Comparison of ENCODE assay signal across 14 cellular contexts in the genomic region with DNA sequence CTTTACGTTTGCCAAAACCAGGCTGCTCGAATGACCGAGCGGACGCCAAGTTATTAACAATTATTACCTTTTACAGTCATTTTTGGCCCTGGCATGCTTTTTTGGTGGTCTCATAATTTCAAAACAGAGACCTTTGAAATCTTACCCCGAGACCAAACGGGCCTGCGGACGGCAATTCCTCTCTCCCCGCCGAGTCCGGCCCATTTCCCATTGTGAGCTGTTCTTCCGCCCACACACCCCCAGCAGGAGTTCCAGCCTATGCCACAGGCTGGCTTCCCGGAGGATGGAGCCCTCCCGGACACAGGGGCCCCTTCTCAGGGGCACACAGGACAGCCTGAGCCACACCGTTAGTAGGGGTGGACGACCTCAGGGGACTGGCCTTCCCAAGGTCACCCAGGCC.
"Had no signal": no experiment of that assay in that cellular context is flagged by ENCODE, and none has a peak within 500 bp of the region (broad histone marks: within the 10 kb centered on the region; RNA-seq: fewer than 3 reads in every experiment).

No MANE protein-coding gene starts in this region.

- H3K27ac ChIP-seq: coronary artery, foreskin keratinocyte, lower lobe of right lung, prostate gland, right lobe of liver, upper lobe of left lung had no signal

- H3K36me3 ChIP-seq: lower lobe of right lung, prostate gland, right lobe of liver, upper lobe of left lung had no signal

- H3K4me3 ChIP-seq: coronary artery, lower lobe of right lung, prostate gland, right lobe of liver, upper lobe of left lung had no signal

- DNase-seq: activated CD4-positive, alpha-beta T cell treated with anti-CD3 and anti-CD28 coated beads, Interleukin-2, amount 50 U/mL, for 1 hour; activated naive CD4-positive, alpha-beta T cell treated with anti-CD3 and anti-CD28 coated beads for 36 hours; activated naive CD8-positive, alpha-beta T cell treated with anti-CD3 and anti-CD28 coated beads, Interleukin-2, amount 50 U/mL, for 24 hours; effector CD8-positive, alpha-beta T cell; foreskin keratinocyte; left cardiac atrium; lower lobe of right lung; nucleus accumbens; right lobe of liver; stimulated activated naive CD8-positive, alpha-beta T cell treated with anti-CD3 and anti-CD28 coated beads, Interleukin-15, amount 100 ng/mL, for 72 hours had no signal

- H3K9me3 ChIP-seq: prostate gland had no signal

- H3K27ac Mint-ChIP-seq: activated naive CD4-positive, alpha-beta T cell treated with anti-CD3 and anti-CD28 coated beads for 36 hours; activated naive CD8-positive, alpha-beta T cell treated with anti-CD3 and anti-CD28 coated beads, Interleukin-2, amount 50 U/mL, for 24 hours; activated T-helper 2 cell treated with anti-CD3 and anti-CD28 coated beads, Interferon-gamma antibody, Interleukin-2, Interleukin-4, amounts not matched to agents 10 μg/mL and 5 μg/mL and 100 μg/mL, durations not matched to agents 14 hours and 24 hours and 36 hours; stimulated activated naive CD8-positive, alpha-beta T cell treated with anti-CD3 and anti-CD28 coated beads, Interleukin-15, amount 100 ng/mL, for 72 hours had no signal

- H3K27me3 ChIP-seq: foreskin keratinocyte, right lobe of liver, upper lobe of left lung had no signal

- H3K27me3 Mint-ChIP-seq: activated naive CD8-positive, alpha-beta T cell treated with anti-CD3 and anti-CD28 coated beads, Interleukin-2, amount 50 U/mL, for 24 hours; stimulated activated naive CD8-positive, alpha-beta T cell treated with anti-CD3 and anti-CD28 coated beads, Interleukin-15, amount 100 ng/mL, for 72 hours had no signal

- H3K4me1 ChIP-seq: foreskin keratinocyte, lower lobe of right lung, prostate gland, right lobe of liver, upper lobe of left lung had no signal

- ATAC-seq: activated naive CD8-positive, alpha-beta T cell treated with anti-CD3 and anti-CD28 coated beads, Interleukin-2, amount 50 U/mL, for 24 hours; foreskin keratinocyte; left cardiac atrium; lower lobe of right lung; right lobe of liver; stimulated activated naive CD8-positive, alpha-beta T cell treated with anti-CD3 and anti-CD28 coated beads, Interleukin-15, amount 100 ng/mL, for 72 hours had no signal

- H3K4me1 Mint-ChIP-seq: activated naive CD8-positive, alpha-beta T cell treated with anti-CD3 and anti-CD28 coated beads, Interleukin-2, amount 50 U/mL, for 24 hours; stimulated activated naive CD8-positive, alpha-beta T cell treated with anti-CD3 and anti-CD28 coated beads, Interleukin-15, amount 100 ng/mL, for 72 hours had no signal

- H3K4me3 Mint-ChIP-seq: activated naive CD4-positive, alpha-beta T cell treated with anti-CD3 and anti-CD28 coated beads for 36 hours; activated naive CD8-positive, alpha-beta T cell treated with anti-CD3 and anti-CD28 coated beads, Interleukin-2, amount 50 U/mL, for 24 hours; stimulated activated naive CD8-positive, alpha-beta T cell treated with anti-CD3 and anti-CD28 coated beads, Interleukin-15, amount 100 ng/mL, for 72 hours had no signal
